Comparison of ENCODE assay signal across 12 cellular contexts in genomic region chr4:10094841-10095240, GRCh38. TPM values are rescaled to one million over a fixed set of nuclear protein-coding genes. Genes with fewer than 3 reads are reported as not detected.
DNase-seq lines count a peak whose midpoint lies in the region; ATAC-seq and TF ChIP-seq lines count a peak whose summit lies in the region.
"Had no signal": no experiment of that assay in that cellular context is flagged by ENCODE, and none has a peak within 500 bp of the region (broad histone marks: within the 10 kb centered on the region; RNA-seq: fewer than 3 reads in every experiment).

No MANE protein-coding gene starts in this region.

- 92% methylated on average over 13 of the region's 13 CpGs for WGBS in hepatocyte (ENCODE audit: low lambda C conversion rate, missing lambda C conversion rate)

- no peaks in the 10 kb centered on the region for H3K9me3 Mint-ChIP-seq in activated CD4-positive, alpha-beta T cell treated with anti-CD3 and anti-CD28 coated beads, Interleukin-2, amount 10 ng/mL, durations not matched to agents 24 days and 14 days
- H3K9me3 Mint-ChIP-seq in activated naive CD8-positive, alpha-beta T cell (ENCODE audit: low read depth), result no peaks in the 10 kb centered on the region
- H3K9me3 Mint-ChIP-seq: H9 had no signal

- peaks cover 62% of the 10 kb centered on the region for H4K20me1 ChIP-seq in hepatocyte (ENCODE audit: insufficient read depth, poor library complexity, severe bottlenecking)

- no peaks in the 10 kb centered on the region for H3K36me3 ChIP-seq in hepatocyte (replicated peaks; ENCODE audit: insufficient read depth, low read depth)
- peaks cover 81% of the 10 kb centered on the region for H3K36me3 ChIP-seq in thoracic aorta

- ATAC-seq in thoracic aorta (ENCODE audit: insufficient number of reproducible peaks, low FRiP score, low read depth) (no peak), GM21825 (IDR thresholded peaks at IDR 0.05; ENCODE audit: unreplicated experiment) (no peak)

- no peak overlapping the region for H3K4me2 ChIP-seq in hepatocyte

- H3K27me3 Mint-ChIP-seq in activated CD4-positive, alpha-beta T cell treated with anti-CD3 and anti-CD28 coated beads, Interleukin-2, amount 10 ng/mL, durations not matched to agents 24 days and 14 days, result no peaks in the 10 kb centered on the region
- H3K27me3 Mint-ChIP-seq in activated naive CD8-positive, alpha-beta T cell, result no peaks in the 10 kb centered on the region

- intact Hi-C loops in activated CD4-positive, alpha-beta T cell treated with anti-CD3 and anti-CD28 coated beads, Interleukin-2, amount 10 ng/mL, durations not matched to agents 24 days and 14 days (cut with micrococcal nuclease), result loop anchor here (5.0 to 10.0 kb wide), 2 partner anchors 490 to 637 kb away; no protein-coding TSS in a partner anchor

- no peaks in the 10 kb centered on the region for H3K9me2 ChIP-seq in hepatocyte (replicated peaks; ENCODE audit: insufficient read depth)

- H3K27me3 ChIP-seq in hepatocyte (no peaks in the 10 kb centered on the region), thoracic aorta (replicated peaks; ENCODE audit: insufficient read depth) (no peaks in the 10 kb centered on the region)

- peak overlapping the region; percentile 57 for H3K4me3 Mint-ChIP-seq in activated CD4-positive, alpha-beta T cell treated with anti-CD3 and anti-CD28 coated beads, Interleukin-2, amount 10 ng/mL, durations not matched to agents 24 days and 14 days
- H3K4me3 Mint-ChIP-seq in activated naive CD8-positive, alpha-beta T cell, result peak overlapping the region; percentile 38
- H3K4me3 Mint-ChIP-seq: H9 had no signal

- no peak for DNase-seq in activated CD4-positive, alpha-beta T cell treated with anti-CD3 and anti-CD28 coated beads, Interleukin-2, amount 10 ng/mL, durations not matched to agents 24 days and 14 days
- DNase-seq in activated CD4-positive, alpha-beta T cell treated with anti-CD3 and anti-CD28 coated beads for 4 hours, result no peak
- DNase-seq in hepatocyte (ENCODE audit: low spot score) (no peak), thoracic aorta (ENCODE audit: low spot score) (no peak), DMS53 (lab: John Stamatoyannopoulos, UW) (no peak), retina (no peak)
- DNase-seq: activated effector memory CD4-positive, alpha-beta T cell treated with anti-CD3 and anti-CD28 coated beads, Interleukin-2, amount 50 U/mL, for 16 hours; H9; islet precursor cell; NCI-H1092 had no signal

- H3K4me3 ChIP-seq in hepatocyte (no peak overlapping the region), thoracic aorta (no peak overlapping the region)

- peaks cover 88% of the 10 kb centered on the region for H3K79me2 ChIP-seq in hepatocyte

- H2AFZ ChIP-seq in hepatocyte, result no peak overlapping the region

- H3K9me3 ChIP-seq in hepatocyte (ENCODE audit: low read depth) (no peaks in the 10 kb centered on the region), thoracic aorta (no peaks in the 10 kb centered on the region)

- H3K4me1 Mint-ChIP-seq in activated CD4-positive, alpha-beta T cell treated with anti-CD3 and anti-CD28 coated beads, Interleukin-2, amount 10 ng/mL, durations not matched to agents 24 days and 14 days, result peaks cover 80% of the 10 kb centered on the region
- peaks cover 89% of the 10 kb centered on the region for H3K4me1 Mint-ChIP-seq in activated naive CD8-positive, alpha-beta T cell (ENCODE audit: low read depth)

- peaks cover 87% of the 10 kb centered on the region for H3K36me3 Mint-ChIP-seq in activated CD4-positive, alpha-beta T cell treated with anti-CD3 and anti-CD28 coated beads, Interleukin-2, amount 10 ng/mL, durations not matched to agents 24 days and 14 days (ENCODE audit: low read depth)
- H3K36me3 Mint-ChIP-seq in activated naive CD8-positive, alpha-beta T cell, result peaks cover 15% of the 10 kb centered on the region

- peak overlapping the region; percentile 69 for H3K27ac ChIP-seq in hepatocyte
- H3K27ac ChIP-seq in thoracic aorta, result peak overlapping the region; percentile 81 to 85

- TF ChIP-seq CTCF in hepatocyte (IDR thresholded peaks at IDR 0.05; ENCODE audit: poor library complexity) (no peak), thoracic aorta (IDR thresholded peaks at IDR 0.05) (no peak)

- H3K4me1 ChIP-seq in hepatocyte (ENCODE audit: insufficient read depth), result peaks cover 27% of the 10 kb centered on the region
- H3K4me1 ChIP-seq in thoracic aorta (ENCODE audit: control insufficient read depth in 1 of 2, low read depth in 2 of 2), result peaks cover 67 to 99% of the 10 kb centered on the region in 2 donors

- peak overlapping the region; percentile 65 for H3K27ac Mint-ChIP-seq in activated CD4-positive, alpha-beta T cell treated with anti-CD3 and anti-CD28 coated beads, Interleukin-2, amount 10 ng/mL, durations not matched to agents 24 days and 14 days
- peak overlapping the region; percentile 94 for H3K27ac Mint-ChIP-seq in activated naive CD8-positive, alpha-beta T cell

RNA-seq across cellular contexts. Expression of gene WDR1, which starts 21.8 kb away (rescaled TPM):
- 369 and 376 TPM in 2 replicates for total RNA-seq in activated CD4-positive, alpha-beta T cell treated with anti-CD3 and anti-CD28 coated beads, Interleukin-2, amount 10 ng/mL, durations not matched to agents 24 days and 14 days
- total RNA-seq in hepatocyte (169 and 176 TPM in 2 replicates), thoracic aorta (100 to 1,000 TPM; 263 to 408 TPM)
- polyA plus RNA-seq in hepatocyte, result 177 and 179 TPM in 2 replicates
